Comparison of ENCODE assay signal across 22 cellular contexts in genomic region chr6:145406733-145407256, GRCh38.
A peak's percentile ranks its signal among the peaks of the same experiment; 100 is the strongest.
DNase-seq lines count a peak whose midpoint lies in the region; ATAC-seq and TF ChIP-seq lines count a peak whose summit lies in the region.
"Had no signal": no experiment of that assay in that cellular context is flagged by ENCODE, and none has a peak within 500 bp of the region (broad histone marks: within the 10 kb centered on the region; RNA-seq: fewer than 3 reads in every experiment).

No MANE protein-coding gene starts in this region.

- H3K9me3 Mint-ChIP-seq in activated T-helper 17 cell treated with anti-CD3 and anti-CD28 coated beads, Interleukin-2, amount 50 U/mL, for 72 hours = peaks cover 4% of the 10 kb centered on the region
- H3K9me3 Mint-ChIP-seq: H9 had no signal

- ATAC-seq in left lung = peak; percentile 69
- ATAC-seq in activated T-helper 17 cell treated with anti-CD3 and anti-CD28 coated beads, Interleukin-2, amount 50 U/mL, for 72 hours (replicated peaks) = no peak
- ATAC-seq: HepG2, PC-3, Right ventricle myocardium inferior had no signal

- no peak for TF ChIP-seq CTCF in left lung (IDR thresholded peaks at IDR 0.05)

- H3K27me3 ChIP-seq in left lung = no peaks in the 10 kb centered on the region
- H3K27me3 ChIP-seq: SJCRH30 had no signal

- H3K36me3 ChIP-seq in left lung = no peaks in the 10 kb centered on the region
- H3K36me3 ChIP-seq: SJCRH30 had no signal

- POLR2A ChIA-PET in HEK293T (lab: Yijun Ruan, JAX) = no interaction called here

- no peaks in the 10 kb centered on the region for H3K4me1 Mint-ChIP-seq in activated T-helper 17 cell treated with anti-CD3 and anti-CD28 coated beads, Interleukin-2, amount 50 U/mL, for 72 hours
- H3K4me1 Mint-ChIP-seq: CD4-positive, alpha-beta memory T cell had no signal

- intact Hi-C loops in left lung (cut with DNase I) = no loop called here

- H3K27me3 Mint-ChIP-seq in activated T-helper 17 cell treated with anti-CD3 and anti-CD28 coated beads, Interleukin-2, amount 50 U/mL, for 72 hours = peaks cover 9% of the 10 kb centered on the region

- H3K27ac ChIP-seq in left lung = no peak overlapping the region
- H3K27ac ChIP-seq: SJCRH30 had no signal

- CTCF ChIA-PET in HEK293T (lab: Yijun Ruan, JAX) = no interaction called here

- H3K9me3 ChIP-seq in left lung = no peaks in the 10 kb centered on the region
- H3K9me3 ChIP-seq: SJCRH30 had no signal

- no peaks in the 10 kb centered on the region for H3K4me1 ChIP-seq in left lung
- H3K4me1 ChIP-seq: SJCRH30 had no signal

- H3K4me3 ChIP-seq in left lung = no peak overlapping the region
- H3K4me3 ChIP-seq: SJCRH30 had no signal

- H3K36me3 Mint-ChIP-seq in activated T-helper 17 cell treated with anti-CD3 and anti-CD28 coated beads, Interleukin-2, amount 50 U/mL, for 72 hours (ENCODE audit: low read depth) = no peaks in the 10 kb centered on the region
- H3K36me3 Mint-ChIP-seq: CD4-positive, alpha-beta memory T cell had no signal

- no peak overlapping the region for H3K4me3 Mint-ChIP-seq in activated T-helper 17 cell treated with anti-CD3 and anti-CD28 coated beads, Interleukin-2, amount 50 U/mL, for 72 hours
- H3K4me3 Mint-ChIP-seq: CD4-positive, alpha-beta memory T cell; H9 had no signal

- H3K27ac Mint-ChIP-seq in activated T-helper 17 cell treated with anti-CD3 and anti-CD28 coated beads, Interleukin-2, amount 50 U/mL, for 72 hours = no peak overlapping the region
- H3K27ac Mint-ChIP-seq: CD4-positive, alpha-beta memory T cell had no signal

- no peak for DNase-seq in HEK293T (ENCODE audit: extremely low spot score)
- peak; percentile 37 for DNase-seq in NCI-H526 treated with DMSO at 0.1 percent for 48 hours (lab: John Stamatoyannopoulos, UW)
- peak; percentile 10 for DNase-seq in UCSD-AML1 (lab: John Stamatoyannopoulos, UW; ENCODE audit: unreplicated experiment)
- no peak for DNase-seq in left lung
- no peak for DNase-seq in HPDE6-E6E7 (ENCODE audit: extremely low spot score)
- DNase-seq in activated CD4-positive, alpha-beta T cell treated with anti-CD3 and anti-CD28 coated beads for 48 hours = no peak
- no peak for DNase-seq in stimulated activated CD4-positive, alpha-beta T cell treated with anti-CD3 and anti-CD28 coated beads, Interleukin-2, amount 100 ng/mL, for 48 hours
- DNase-seq: C1 segment of cervical spinal cord; CD4-positive, alpha-beta memory T cell; COR-L47; H9; Karpas-422; NCI-H1436 treated with DMSO at 0.1 percent for 48 hours; NCI-H187 treated with DMSO at 0.1 percent for 48 hours; NCI-H446; NCI-H748 treated with DMSO at 0.1 percent for 48 hours; NK-92 treated with Interleukin-12 subunit alpha and Interleukin-12 subunit beta, amount 100 ng/mL, for 24 hours; PC-3; SJCRH30 had no signal

TF ChIP-seq in HEK293T, 16 proteins besides CTCF, POLR2A, EP300 and RAD21:
- TF ChIP-seq L3MBTL2 (conservative IDR thresholded peaks at IDR 0.05) (0 out of 2 replicates have a peak, but pooled peaks have one; percentile 38), BHLHE40 (IDR thresholded peaks at IDR 0.05; ENCODE audit: borderline replicate concordance) (no peak)

Comparison
In these comparisons a context has a peak if more than half of its experiments do, and no peak if none do; other contexts are left out.
1. DNase-seq: peak in NCI-H526 treated with DMSO at 0.1 percent for 48 hours (single experiment) and UCSD-AML1 (single experiment); none in HEK293T (single experiment), left lung (0 of 2), HPDE6-E6E7 (single experiment), activated CD4-positive, alpha-beta T cell treated with anti-CD3 and anti-CD28 coated beads for 48 hours (single experiment) and stimulated activated CD4-positive, alpha-beta T cell treated with anti-CD3 and anti-CD28 coated beads, Interleukin-2, amount 100 ng/mL, for 48 hours (0 of 2).